In the genomic region with DNA sequence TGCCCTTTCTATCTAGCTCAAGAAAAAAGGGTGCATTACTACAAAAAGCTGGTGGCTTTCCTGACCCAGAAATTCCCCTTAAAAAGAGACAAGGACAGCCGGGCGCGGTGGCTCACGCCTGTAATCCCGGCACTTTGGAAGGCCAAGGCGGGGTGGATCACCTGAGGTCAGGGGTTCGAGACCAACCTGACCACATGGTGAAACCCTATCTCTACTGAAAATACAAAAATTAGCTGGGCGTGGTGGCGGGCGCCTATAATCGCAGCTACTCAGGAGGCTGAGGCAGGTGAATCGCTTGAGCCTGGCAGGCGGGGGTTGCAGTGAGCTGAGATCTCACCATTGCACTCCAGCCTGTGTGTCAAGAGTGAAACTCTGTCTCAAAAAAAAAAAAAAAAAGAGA, we compare ENCODE assay signal across 8 cellular contexts.
DNase-seq lines count a peak whose midpoint lies in the region; ATAC-seq and TF ChIP-seq lines count a peak whose summit lies in the region.
"Not testable (repeated sequence)": the region's sequence is repeated elsewhere in the genome, so short reads cannot be mapped to it uniquely, and the experiment has no call there.

No MANE protein-coding gene starts in this region.

- POLR2A ChIA-PET in CD8-positive, alpha-beta memory T cell (lab: Charles Lee) = interaction anchor here (1.0 to 1.4 kb wide), 2 partner anchors 9 to 14 kb away, joined by 3 to 5 read pairs; no protein-coding TSS in a partner anchor
- POLR2A ChIA-PET in WTC11 (lab: Charles Lee) = interaction anchor here (0.6 to 1.6 kb wide), 4 partner anchors 9 to 122 kb away, joined by 3 to 5 read pairs (median 4); no protein-coding TSS in a partner anchor

- CTCF ChIA-PET in CD8-positive, alpha-beta memory T cell (lab: Charles Lee) = interaction anchor here (1.2 to 3.0 kb wide), 6 partner anchors 12 to 87 kb away, joined by 3 to 15 read pairs (median 4); no protein-coding TSS in a partner anchor
- CTCF ChIA-PET in WTC11 (lab: Charles Lee) = interaction anchor here (0.8 to 2.5 kb wide), 13 partner anchors 8 to 86 kb away, joined by 3 to 16 read pairs (median 5); a partner anchor contains a TSS

- DNase-seq in CD8-positive, alpha-beta memory T cell; Karpas-422; WTC11 (ENCODE audit: low spot score); astrocyte of the cerebellum (ENCODE audit: low read depth); epithelial cell of proximal tubule (ENCODE audit: low read depth); left lung; osteocyte (ENCODE audit: extremely low spot score, unreplicated experiment); suprapubic skin (ENCODE audit: low spot score in 2 of 2): not testable (repeated sequence)

- H3K4me3 Mint-ChIP-seq in CD8-positive, alpha-beta memory T cell = peak overlapping the region; percentile 86 to 95 (median 93)
- peak overlapping the region; percentile 85 for H3K4me3 Mint-ChIP-seq in WTC11
- peak overlapping the region; percentile 72 for H3K4me3 Mint-ChIP-seq in osteocyte (ENCODE audit: unreplicated experiment)

- not testable (repeated sequence) for H4K20me1 ChIP-seq in Karpas-422 (ENCODE audit: insufficient read depth, low read depth, low read length)

- H2AFZ ChIP-seq in Karpas-422 (ENCODE audit: low read length) = not testable (repeated sequence)

- not testable (repeated sequence) for ATAC-seq in WTC11, left lung

- H3K36me3 ChIP-seq in CD8-positive, alpha-beta memory T cell (ENCODE audit: insufficient read depth, low read length); Karpas-422 (ENCODE audit: insufficient read depth, low read length); left lung; suprapubic skin: not testable (repeated sequence)

- H3K36me3 Mint-ChIP-seq in CD8-positive, alpha-beta memory T cell; WTC11; osteocyte (ENCODE audit: unreplicated experiment): not testable (repeated sequence)

- H3K9me2 ChIP-seq in Karpas-422 (replicated peaks; ENCODE audit: insufficient read depth, low read length) = not testable (repeated sequence)

- not testable (repeated sequence) for H3K27ac ChIP-seq in CD8-positive, alpha-beta memory T cell (ENCODE audit: low read depth, low read length); Karpas-422 (ENCODE audit: low read length)
- peak overlapping the region; percentile 53 to 74 for H3K27ac ChIP-seq in left lung
- H3K27ac ChIP-seq in suprapubic skin = peak overlapping the region; percentile 87

- TF ChIP-seq CTCF in WTC11 (IDR thresholded peaks at IDR 0.05); astrocyte of the cerebellum (IDR thresholded peaks at IDR 0.05; ENCODE audit: low read depth, low read length, missing control alignments); epithelial cell of proximal tubule (conservative IDR thresholded peaks at IDR 0.05; ENCODE audit: low read depth, low read length); left lung (IDR thresholded peaks at IDR 0.05); osteocyte (IDR thresholded peaks at IDR 0.05); suprapubic skin (IDR thresholded peaks at IDR 0.05): not testable (repeated sequence)

- intact Hi-C loops in left lung (cut with DNase I) = not testable (repeated sequence)

- not testable (repeated sequence) for H3K9me3 Mint-ChIP-seq in CD8-positive, alpha-beta memory T cell; WTC11; osteocyte (ENCODE audit: unreplicated experiment)

- H3K9me3 ChIP-seq in CD8-positive, alpha-beta memory T cell (ENCODE audit: low read length); Karpas-422 (ENCODE audit: low read length); left lung; suprapubic skin: not testable (repeated sequence)

- H3K9ac ChIP-seq in Karpas-422 (ENCODE audit: low read length) = not testable (repeated sequence)

- in situ Hi-C loops in astrocyte of the cerebellum (cut with HindIII; ENCODE audit: low sequenced_read_pairs) = not testable (repeated sequence)

- TF ChIP-seq EP300 in suprapubic skin (IDR thresholded peaks at IDR 0.05) = not testable (repeated sequence)

- H3K4me1 Mint-ChIP-seq in CD8-positive, alpha-beta memory T cell = peaks cover 14 to 26% (median 24%) of the 10 kb centered on the region in 3 donors
- H3K4me1 Mint-ChIP-seq in WTC11 (peaks cover 29% of the 10 kb centered on the region), osteocyte (ENCODE audit: unreplicated experiment) (peaks cover 16% of the 10 kb centered on the region)

- peak overlapping the region; percentile 85 for H3K4me2 ChIP-seq in Karpas-422 (ENCODE audit: low read depth, low read length, poor library complexity, severe bottlenecking)

- not testable (repeated sequence) for TF ChIP-seq POLR2A in suprapubic skin (IDR thresholded peaks at IDR 0.05)

- not testable (repeated sequence) for H3K27me3 Mint-ChIP-seq in CD8-positive, alpha-beta memory T cell; WTC11 (ENCODE audit: low read depth); osteocyte (ENCODE audit: unreplicated experiment)

- H3K4me1 ChIP-seq in CD8-positive, alpha-beta memory T cell (ENCODE audit: insufficient read depth, low read length) = peaks cover 15% of the 10 kb centered on the region
- H3K4me1 ChIP-seq in Karpas-422 (ENCODE audit: low read length) (peaks cover 28% of the 10 kb centered on the region), left lung (peaks cover 13 to 18% of the 10 kb centered on the region in 2 donors), suprapubic skin (peaks cover 33% of the 10 kb centered on the region)

- H3K79me2 ChIP-seq in Karpas-422 (ENCODE audit: low read length) = not testable (repeated sequence)

- WGBS in suprapubic skin = 55% methylated on average over 13 of the region's 13 CpGs

- H3K4me3 ChIP-seq in CD8-positive, alpha-beta memory T cell (ENCODE audit: low read length) = peak overlapping the region; percentile 82
- H3K4me3 ChIP-seq in Karpas-422 (ENCODE audit: low read length) = peak overlapping the region; percentile 68; the same call in 1 of the 2 replicates
- peak overlapping the region; percentile 31 for H3K4me3 ChIP-seq in astrocyte of the cerebellum (ENCODE audit: low read depth, low read length)
- peak overlapping the region; percentile 57 for H3K4me3 ChIP-seq in epithelial cell of proximal tubule (ENCODE audit: low read depth, low read length)
- peak overlapping the region; percentile 11 to 41 for H3K4me3 ChIP-seq in left lung
- peak overlapping the region; percentile 47 for H3K4me3 ChIP-seq in suprapubic skin

- H3K27ac Mint-ChIP-seq in CD8-positive, alpha-beta memory T cell = peak overlapping the region in 6 of 8 donors; percentile 32 to 96 (median 92)
- not testable (repeated sequence) for H3K27ac Mint-ChIP-seq in WTC11
- H3K27ac Mint-ChIP-seq in osteocyte (ENCODE audit: unreplicated experiment) = peak overlapping the region; percentile 87

- not testable (repeated sequence) for H3K27me3 ChIP-seq in CD8-positive, alpha-beta memory T cell (ENCODE audit: insufficient read depth, low read length, poor library complexity, severe bottlenecking); Karpas-422 (ENCODE audit: low read length); left lung; suprapubic skin

Comparison
In these comparisons a context has a peak if more than half of its experiments do, and no peak if none do; other contexts are left out.
1. H3K4me3 ChIP-seq: peak in every context shown above with its lines; median percentile 82 in CD8-positive, alpha-beta memory T cell; 68 in Karpas-422; 57 in epithelial cell of proximal tubule; 47 in suprapubic skin; 31 in astrocyte of the cerebellum; 26 in left lung.